In the genomic region with DNA sequence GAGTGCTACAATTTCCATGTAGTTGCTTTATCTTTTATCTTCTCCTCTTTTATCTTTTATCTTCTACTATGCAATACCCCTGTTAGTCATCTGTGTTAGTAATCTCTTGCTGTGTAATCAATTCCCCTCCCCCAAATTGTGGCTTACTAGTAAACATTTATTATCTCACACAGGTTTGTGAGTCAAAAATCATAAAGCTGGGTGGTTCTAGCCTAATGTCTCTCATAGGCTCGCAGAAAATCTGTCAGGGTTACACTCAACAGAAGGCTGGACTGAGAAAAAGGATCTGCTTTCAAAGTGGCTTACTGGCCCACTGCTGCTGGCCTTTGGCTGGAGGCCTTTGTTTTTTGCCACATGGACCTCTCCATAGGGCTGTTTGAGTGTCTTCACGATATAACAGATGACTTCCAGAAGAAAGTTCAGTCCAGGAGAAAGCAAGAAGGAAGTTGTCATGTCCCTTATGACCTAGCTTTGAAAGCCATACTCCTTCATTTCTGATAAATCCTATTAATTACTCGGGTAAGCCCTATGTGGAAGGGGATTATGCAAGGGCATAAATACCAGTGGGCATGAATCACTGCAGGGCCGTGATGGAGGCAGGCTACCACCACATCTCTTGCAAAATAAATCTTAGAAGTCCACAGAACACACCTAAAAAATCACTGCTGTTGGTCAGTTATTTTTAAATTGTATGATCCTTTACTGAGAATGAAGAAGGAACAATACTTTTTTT, we compare ENCODE assay signal across 13 cellular contexts. TPM values are rescaled to one million over a fixed set of nuclear protein-coding genes. Genes with fewer than 3 reads are reported as not detected.
DNase-seq lines count a peak whose midpoint lies in the region; ATAC-seq and TF ChIP-seq lines count a peak whose summit lies in the region.
"Had no signal": no experiment of that assay in that cellular context is flagged by ENCODE, and none has a peak within 500 bp of the region (broad histone marks: within the 10 kb centered on the region; RNA-seq: fewer than 3 reads in every experiment).

No MANE protein-coding gene starts in this region.

- H4K8ac ChIP-seq in trophoblast cell (ENCODE audit: low read depth, low read length) = no peak overlapping the region

- H3K4me2 ChIP-seq in trophoblast cell (ENCODE audit: low read length) = no peak overlapping the region

- no peak overlapping the region for H3K18ac ChIP-seq in trophoblast cell (ENCODE audit: low read length)

- H3K79me1 ChIP-seq in trophoblast cell (ENCODE audit: low read length) = peaks cover 1% of the 10 kb centered on the region

- H4K91ac ChIP-seq in trophoblast cell (ENCODE audit: low read depth, low read length) = no peak overlapping the region

- H3K14ac ChIP-seq in trophoblast cell (ENCODE audit: low read length) = no peak overlapping the region

- no peak overlapping the region for H3K4me3 Mint-ChIP-seq in activated T-cell treated with anti-CD3 and anti-CD28 coated beads, Interleukin-2, amount 50 U/mL, for 72 hours
- H3K4me3 Mint-ChIP-seq: activated B cell treated with CpG ODN at 0.5 μM for 24 hours; CD4-positive, alpha-beta memory T cell had no signal

- H3K27ac ChIP-seq in RWPE2 (ENCODE audit: poor library complexity, severe bottlenecking) = peak overlapping the region; percentile 64
- no peak overlapping the region for H3K27ac ChIP-seq in trophoblast cell (ENCODE audit: low read depth, low read length)
- H3K27ac ChIP-seq: SJSA1 had no signal

- H3K27me3 Mint-ChIP-seq in activated T-cell treated with anti-CD3 and anti-CD28 coated beads, Interleukin-2, amount 50 U/mL, for 72 hours (ENCODE audit: low read depth) = no peaks in the 10 kb centered on the region
- H3K27me3 Mint-ChIP-seq: activated B cell treated with CpG ODN at 0.5 μM for 24 hours; CD4-positive, alpha-beta memory T cell had no signal

- peaks cover 0 to 2% of the 10 kb centered on the region in 2 donors for H3K9me3 Mint-ChIP-seq in activated T-cell treated with anti-CD3 and anti-CD28 coated beads, Interleukin-2, amount 50 U/mL, for 72 hours
- H3K9me3 Mint-ChIP-seq: activated B cell treated with CpG ODN at 0.5 μM for 24 hours had no signal

- H2AFZ ChIP-seq in trophoblast cell (ENCODE audit: insufficient read depth, low read length, poor library complexity) = no peak overlapping the region

- no peak overlapping the region for H2BK12ac ChIP-seq in trophoblast cell (ENCODE audit: low read length)

- H3K9ac ChIP-seq in trophoblast cell (ENCODE audit: low read length) = no peak overlapping the region

- peaks cover 28% of the 10 kb centered on the region for H3K4me1 ChIP-seq in RWPE2 (ENCODE audit: insufficient read depth, poor library complexity, severe bottlenecking)
- peaks cover 0 to 5% of the 10 kb centered on the region in 2 experiments for H3K4me1 ChIP-seq in trophoblast cell (ENCODE audit: control insufficient read depth in 1 of 2, insufficient read depth in 2 of 2, low read length in 2 of 2)
- H3K4me1 ChIP-seq: SJSA1 had no signal

- H3K4me3 ChIP-seq in RWPE2 (ENCODE audit: severe bottlenecking) (no peak overlapping the region), trophoblast cell (ENCODE audit: low read depth, low read length) (no peak overlapping the region)
- H3K4me3 ChIP-seq: SJSA1 had no signal

- ATAC-seq in RWPE2 (ENCODE audit: low read depth) (peak; percentile 93), GM18502 (IDR thresholded peaks at IDR 0.05; ENCODE audit: poor library complexity, unreplicated experiment) (no peak)
- ATAC-seq in activated T-cell treated with anti-CD3 and anti-CD28 coated beads, Interleukin-2, amount 50 U/mL, for 72 hours (replicated peaks in 1 of 2) = no peak

- no CpG with 5 or more reads among the region's 4 CpGs for WGBS in trophoblast cell (ENCODE audit: extremely low coverage, insufficient coverage, insufficient read length)

- H3K9me3 ChIP-seq in RWPE2 (ENCODE audit: severe bottlenecking) (no peaks in the 10 kb centered on the region), trophoblast cell (ENCODE audit: insufficient read depth, low read depth, low read length) (no peaks in the 10 kb centered on the region)
- H3K9me3 ChIP-seq: SJSA1 had no signal

- H2BK5ac ChIP-seq in trophoblast cell (ENCODE audit: low read depth, low read length, poor library complexity) = no peak overlapping the region

- H3K27me3 ChIP-seq in RWPE2 (ENCODE audit: insufficient read depth, poor library complexity, severe bottlenecking) (no peaks in the 10 kb centered on the region), trophoblast cell (ENCODE audit: insufficient read depth, low read length) (no peaks in the 10 kb centered on the region)
- H3K27me3 ChIP-seq: SJSA1 had no signal

- no peaks in the 10 kb centered on the region for H3K36me3 ChIP-seq in RWPE2 (ENCODE audit: low read depth)
- H3K36me3 ChIP-seq in trophoblast cell (ENCODE audit: control insufficient read depth in 1 of 2, insufficient read depth in 2 of 2, low read length in 2 of 2) = no peaks in the 10 kb centered on the region
- H3K36me3 ChIP-seq: SJSA1 had no signal

- peak; percentile 28 for DNase-seq in GM04504 (ENCODE audit: low read depth)
- DNase-seq in RWPE2 (ENCODE audit: low spot score) = no peak
- peak; percentile 69 for DNase-seq in fibroblast of gingiva (ENCODE audit: low read depth)
- peak; percentile 64 to 78 for DNase-seq in trophoblast cell
- DNase-seq in NCI-H345 (lab: John Stamatoyannopoulos, UW) = no peak
- no peak for DNase-seq in activated T-cell treated with anti-CD3 and anti-CD28 coated beads, Interleukin-2, amount 50 U/mL, for 72 hours
- no peak for DNase-seq in DMS 273 treated with DMSO at 0.1 percent for 48 hours (lab: John Stamatoyannopoulos, UW)
- DNase-seq: activated B cell treated with CpG ODN at 0.5 μM for 24 hours; amniotic stem cell; CD4-positive, alpha-beta memory T cell; effector memory CD4-positive, alpha-beta T cell had no signal

- no peak overlapping the region for H4K12ac ChIP-seq in trophoblast cell (ENCODE audit: low read depth, low read length)

- no peaks in the 10 kb centered on the region for H3K36me3 Mint-ChIP-seq in activated T-cell treated with anti-CD3 and anti-CD28 coated beads, Interleukin-2, amount 50 U/mL, for 72 hours (ENCODE audit: insufficient read depth in 2 of 2)
- H3K36me3 Mint-ChIP-seq: CD4-positive, alpha-beta memory T cell had no signal

- no peak for TF ChIP-seq CTCF in RWPE2 (IDR thresholded peaks at IDR 0.05; ENCODE audit: poor library complexity, severe bottlenecking)

- H3K27ac Mint-ChIP-seq in activated T-cell treated with anti-CD3 and anti-CD28 coated beads, Interleukin-2, amount 50 U/mL, for 72 hours = no peak overlapping the region
- H3K27ac Mint-ChIP-seq: activated B cell treated with CpG ODN at 0.5 μM for 24 hours; CD4-positive, alpha-beta memory T cell had no signal

- no peaks in the 10 kb centered on the region for H3K4me1 Mint-ChIP-seq in activated T-cell treated with anti-CD3 and anti-CD28 coated beads, Interleukin-2, amount 50 U/mL, for 72 hours (ENCODE audit: low read depth)
- H3K4me1 Mint-ChIP-seq: activated B cell treated with CpG ODN at 0.5 μM for 24 hours; CD4-positive, alpha-beta memory T cell had no signal

- H3K4ac ChIP-seq in trophoblast cell (ENCODE audit: low read depth, low read length) = no peak overlapping the region

- H3K79me2 ChIP-seq in trophoblast cell (ENCODE audit: control insufficient read depth, insufficient read depth, low read length, poor library complexity) = no peaks in the 10 kb centered on the region

- peak overlapping the region; percentile 33 for H2BK120ac ChIP-seq in trophoblast cell (ENCODE audit: insufficient read depth, low read length, poor library complexity)

- no peak overlapping the region for H2AK5ac ChIP-seq in trophoblast cell (ENCODE audit: low read length)

- no peak overlapping the region for H3K23ac ChIP-seq in trophoblast cell (ENCODE audit: low read length)

RNA-seq across cellular contexts. Expression of a gene that starts 24.5 kb away (rescaled TPM):
- polyA plus RNA-seq in trophoblast cell (2013) = 7.5 and 8.1 TPM in 2 replicates
- not detected for total RNA-seq in activated T-cell treated with anti-CD3 and anti-CD28 coated beads, Interleukin-2, amount 50 U/mL, for 72 hours
- total RNA-seq: activated B cell treated with CpG ODN at 0.5 μM for 24 hours; CD4-positive, alpha-beta memory T cell had no signal
- polyA plus RNA-seq: CD4-positive, alpha-beta memory T cell had no signal

Comparison
In these comparisons a context has a peak if more than half of its experiments do, and no peak if none do; other contexts are left out.
1. DNase-seq: peak in GM04504 (single experiment), fibroblast of gingiva (single experiment) and trophoblast cell (2 of 2); none in RWPE2 (single experiment), NCI-H345 (single experiment), activated T-cell treated with anti-CD3 and anti-CD28 coated beads, Interleukin-2, amount 50 U/mL, for 72 hours (0 of 2) and DMS 273 treated with DMSO at 0.1 percent for 48 hours (single experiment).